Comparison of ENCODE assay signal across 18 cellular contexts in genomic region chr10:76429331-76429625, GRCh38.
DNase-seq lines count a peak whose midpoint lies in the region; ATAC-seq and TF ChIP-seq lines count a peak whose summit lies in the region.
"Had no signal": no experiment of that assay in that cellular context is flagged by ENCODE, and none has a peak within 500 bp of the region (broad histone marks: within the 10 kb centered on the region; RNA-seq: fewer than 3 reads in every experiment).

No MANE protein-coding gene starts in this region.

- ATAC-seq in GM19397 (IDR thresholded peaks at IDR 0.05; ENCODE audit: unreplicated experiment), result no peak
- ATAC-seq in activated CD8-positive, alpha-beta T cell treated with anti-CD3 and anti-CD28 coated beads for 36 hours, result no peak
- ATAC-seq: HepG2; lower lobe of right lung; natural killer cell treated with Interleukin-12 subunit alpha and Interleukin-12 subunit beta and Interleukin-15 and Interleukin-18, amount 100 ng/mL, for 72 hours; stimulated activated naive CD8-positive, alpha-beta T cell treated with anti-CD3 and anti-CD28 coated beads, Interleukin-15, amount 100 ng/mL, for 72 hours had no signal

- peaks cover 63% of the 10 kb centered on the region for H3K4me1 Mint-ChIP-seq in HFFc6 (ENCODE audit: low read depth)
- H3K4me1 Mint-ChIP-seq in activated CD8-positive, alpha-beta T cell treated with anti-CD3 and anti-CD28 coated beads for 36 hours (ENCODE audit: low read depth), result no peaks in the 10 kb centered on the region
- H3K4me1 Mint-ChIP-seq: B cell; stimulated activated naive CD8-positive, alpha-beta T cell treated with anti-CD3 and anti-CD28 coated beads, Interleukin-15, amount 100 ng/mL, for 72 hours had no signal

- no peak overlapping the region for H3K4me3 Mint-ChIP-seq in HFFc6
- H3K4me3 Mint-ChIP-seq in activated CD8-positive, alpha-beta T cell treated with anti-CD3 and anti-CD28 coated beads for 36 hours, result no peak overlapping the region
- H3K4me3 Mint-ChIP-seq: B cell; natural killer cell treated with Interleukin-12 subunit alpha and Interleukin-12 subunit beta and Interleukin-15 and Interleukin-18, amount 100 ng/mL, for 72 hours; stimulated activated naive CD8-positive, alpha-beta T cell treated with anti-CD3 and anti-CD28 coated beads, Interleukin-15, amount 100 ng/mL, for 72 hours; T-helper 2 cell treated with Interferon-gamma antibody and Interleukin-4, amounts not matched to agents 5 μg/mL and 100 μg/mL, for 36 hours had no signal

- H3K23ac ChIP-seq in mesenchymal stem cell (ENCODE audit: low read length in 2 of 2), result no peak overlapping the region

- peak overlapping the region in 1 of 2 experiments; percentile 37 for H3K18ac ChIP-seq in mesenchymal stem cell (ENCODE audit: low read depth in 1 of 2, low read length in 2 of 2)

- H3K4me1 ChIP-seq in SJSA1 (replicated peaks) (peaks cover 40% of the 10 kb centered on the region), mesenchymal stem cell (ENCODE audit: control insufficient read depth, insufficient read depth, low read depth, low read length) (peaks cover 10% of the 10 kb centered on the region), suprapubic skin (peaks cover 26% of the 10 kb centered on the region)

- no peaks in the 10 kb centered on the region for H3K27me3 ChIP-seq in SJSA1 (replicated peaks)
- no peaks in the 10 kb centered on the region for H3K27me3 ChIP-seq in mesenchymal stem cell (ENCODE audit: control insufficient read depth in 1 of 2, insufficient read depth in 1 of 2, low read length in 2 of 2)
- H3K27me3 ChIP-seq in suprapubic skin, result no peaks in the 10 kb centered on the region
- H3K27me3 ChIP-seq: adrenal gland, MG63 had no signal

- H4K8ac ChIP-seq in mesenchymal stem cell (ENCODE audit: low read length), result no peak overlapping the region

- H2BK5ac ChIP-seq in mesenchymal stem cell (ENCODE audit: low read depth, low read length, poor library complexity, severe bottlenecking), result no peak overlapping the region

- no peak overlapping the region for H3K4me2 ChIP-seq in mesenchymal stem cell (ENCODE audit: low read length, poor library complexity, severe bottlenecking)

- CTCF ChIA-PET in activated CD8-positive, alpha-beta T cell treated with anti-CD3 and anti-CD28 coated beads for 36 hours (lab: Charles Lee), result interaction anchor here (1.1 kb wide), 1 partner anchor 10 kb away, joined by 3 read pairs; no protein-coding TSS in a partner anchor

- H3K9me3 Mint-ChIP-seq in HFFc6, result no peaks in the 10 kb centered on the region
- peaks cover 2% of the 10 kb centered on the region for H3K9me3 Mint-ChIP-seq in activated CD8-positive, alpha-beta T cell treated with anti-CD3 and anti-CD28 coated beads for 36 hours
- H3K9me3 Mint-ChIP-seq: natural killer cell treated with Interleukin-12 subunit alpha and Interleukin-12 subunit beta and Interleukin-15 and Interleukin-18, amount 100 ng/mL, for 72 hours; stimulated activated naive CD8-positive, alpha-beta T cell treated with anti-CD3 and anti-CD28 coated beads, Interleukin-15, amount 100 ng/mL, for 72 hours had no signal

- POLR2A ChIA-PET in activated CD8-positive, alpha-beta T cell treated with anti-CD3 and anti-CD28 coated beads for 36 hours (lab: Charles Lee), result no interaction called here

- no peak overlapping the region for H3K9ac ChIP-seq in mesenchymal stem cell (ENCODE audit: low read length)

- no peak overlapping the region for H2BK120ac ChIP-seq in mesenchymal stem cell (ENCODE audit: low read depth, low read length)

- H2BK15ac ChIP-seq in mesenchymal stem cell (ENCODE audit: low read depth, poor library complexity, severe bottlenecking), result no peak overlapping the region

- no peak overlapping the region for H3K14ac ChIP-seq in mesenchymal stem cell (ENCODE audit: low read length in 2 of 2)

- H2AK5ac ChIP-seq in mesenchymal stem cell (ENCODE audit: low read length, severe bottlenecking), result peak overlapping the region; percentile 1

- peak overlapping the region in 1 of 2 experiments; percentile 49 for H2BK12ac ChIP-seq in mesenchymal stem cell (ENCODE audit: low read length in 2 of 2)

- H3K4ac ChIP-seq in mesenchymal stem cell (ENCODE audit: low read depth in 1 of 2, low read length in 2 of 2), result peak overlapping the region in 1 of 2 experiments; percentile 1

- H3K9me3 ChIP-seq in SJSA1 (replicated peaks) (no peaks in the 10 kb centered on the region), mesenchymal stem cell (ENCODE audit: control insufficient read depth, low read length) (no peaks in the 10 kb centered on the region), suprapubic skin (no peaks in the 10 kb centered on the region)
- H3K9me3 ChIP-seq: adrenal gland, lower lobe of right lung, MG63 had no signal

- peak overlapping the region; percentile 83; the same call in 1 of the 2 replicates for H3K27ac Mint-ChIP-seq in HFFc6
- H3K27ac Mint-ChIP-seq in activated CD8-positive, alpha-beta T cell treated with anti-CD3 and anti-CD28 coated beads for 36 hours, result no peak overlapping the region
- H3K27ac Mint-ChIP-seq: B cell; natural killer cell treated with Interleukin-12 subunit alpha and Interleukin-12 subunit beta and Interleukin-15 and Interleukin-18, amount 100 ng/mL, for 72 hours; stimulated activated naive CD8-positive, alpha-beta T cell treated with anti-CD3 and anti-CD28 coated beads, Interleukin-15, amount 100 ng/mL, for 72 hours; T-helper 2 cell treated with Interferon-gamma antibody and Interleukin-4, amounts not matched to agents 5 μg/mL and 100 μg/mL, for 36 hours had no signal

- no peaks in the 10 kb centered on the region for H3K79me1 ChIP-seq in mesenchymal stem cell (replicated peaks; ENCODE audit: low read length, poor library complexity, severe bottlenecking)

- H3K27ac ChIP-seq in SJSA1 (peak overlapping the region; percentile 60; the same call in 1 of the 2 replicates), mesenchymal stem cell (ENCODE audit: low read length, poor library complexity, severe bottlenecking) (peak overlapping the region; percentile 96), suprapubic skin (peak overlapping the region; percentile 64)
- H3K27ac ChIP-seq: lower lobe of right lung had no signal

- no peak for TF ChIP-seq EP300 in suprapubic skin (IDR thresholded peaks at IDR 0.05)

- no peak overlapping the region for H2AFZ ChIP-seq in mesenchymal stem cell (ENCODE audit: low read depth, low read length)

- intact Hi-C loops in activated CD8-positive, alpha-beta T cell treated with anti-CD3 and anti-CD28 coated beads for 36 hours (cut with micrococcal nuclease), result no loop called here

- TF ChIP-seq POLR2A in suprapubic skin (IDR thresholded peaks at IDR 0.05), result no peak

- DNase-seq in HFFc6 (no peak), SJSA1 (ENCODE audit: low read depth in 1 of 2, low spot score in 2 of 2) (no peak), mesenchymal stem cell (no peak), suprapubic skin (ENCODE audit: low spot score in 2 of 2) (no peak), amygdala (lab: John Stamatoyannopoulos, UW) (no peak)
- no peak for DNase-seq in activated CD8-positive, alpha-beta T cell treated with anti-CD3 and anti-CD28 coated beads for 36 hours
- DNase-seq: adrenal gland; lower lobe of right lung; NCI-H2029 treated with DMSO at 0.1 percent for 48 hours; NCI-H510A treated with DMSO at 0.1 percent for 48 hours; SIG-M5; stimulated activated naive CD8-positive, alpha-beta T cell treated with anti-CD3 and anti-CD28 coated beads, Interleukin-15, amount 100 ng/mL, for 72 hours had no signal

- H3K27me3 Mint-ChIP-seq in HFFc6 (ENCODE audit: insufficient read depth), result no peaks in the 10 kb centered on the region; the same call in 1 of the 2 replicates
- peaks cover 2% of the 10 kb centered on the region for H3K27me3 Mint-ChIP-seq in activated CD8-positive, alpha-beta T cell treated with anti-CD3 and anti-CD28 coated beads for 36 hours
- H3K27me3 Mint-ChIP-seq: B cell; stimulated activated naive CD8-positive, alpha-beta T cell treated with anti-CD3 and anti-CD28 coated beads, Interleukin-15, amount 100 ng/mL, for 72 hours had no signal

- H3K4me3 ChIP-seq in SJSA1 (no peak overlapping the region), mesenchymal stem cell (ENCODE audit: insufficient read depth in 1 of 2, low read depth in 1 of 2, low read length in 2 of 2) (no peak overlapping the region), suprapubic skin (no peak overlapping the region)
- H3K4me3 ChIP-seq: adrenal gland, lower lobe of right lung, MG63 had no signal

- H3K36me3 ChIP-seq in SJSA1, result no peaks in the 10 kb centered on the region
- H3K36me3 ChIP-seq in mesenchymal stem cell (ENCODE audit: control insufficient read depth in 1 of 2, insufficient read depth in 2 of 2, low read depth in 1 of 2, low read length in 2 of 2), result no peaks in the 10 kb centered on the region
- no peaks in the 10 kb centered on the region for H3K36me3 ChIP-seq in suprapubic skin
- H3K36me3 ChIP-seq: adrenal gland, lower lobe of right lung, MG63 had no signal

- peaks cover 5% of the 10 kb centered on the region for H3K36me3 Mint-ChIP-seq in HFFc6 (ENCODE audit: low read depth)
- no peaks in the 10 kb centered on the region for H3K36me3 Mint-ChIP-seq in activated CD8-positive, alpha-beta T cell treated with anti-CD3 and anti-CD28 coated beads for 36 hours (ENCODE audit: low read depth)
- H3K36me3 Mint-ChIP-seq: natural killer cell treated with Interleukin-12 subunit alpha and Interleukin-12 subunit beta and Interleukin-15 and Interleukin-18, amount 100 ng/mL, for 72 hours had no signal

- peak overlapping the region; percentile 82 for H4K91ac ChIP-seq in mesenchymal stem cell (ENCODE audit: low read length)

- 99% methylated on average over 5 of the region's 7 CpGs for WGBS in mesenchymal stem cell
- 82% methylated on average over 7 of the region's 7 CpGs for WGBS in suprapubic skin

- TF ChIP-seq CTCF in HFFc6 (IDR thresholded peaks at IDR 0.05), result no peak
- TF ChIP-seq CTCF in suprapubic skin (IDR thresholded peaks at IDR 0.05), result no peak
- TF ChIP-seq CTCF in activated CD8-positive, alpha-beta T cell treated with anti-CD3 and anti-CD28 coated beads for 36 hours (IDR thresholded peaks at IDR 0.05), result no peak
